Comparison of ENCODE assay signal across 19 cellular contexts in genomic region chrX:13412208-13412600, GRCh38.
"Had no signal": no experiment of that assay in that cellular context is flagged by ENCODE, and none has a peak within 500 bp of the region (broad histone marks: within the 10 kb centered on the region; RNA-seq: fewer than 3 reads in every experiment).

No MANE protein-coding gene starts in this region.

- DNase-seq: activated CD4-positive, alpha-beta memory T cell treated with anti-CD3 and anti-CD28 coated beads for 36 hours; activated CD4-positive, alpha-beta T cell treated with anti-CD3 and anti-CD28 coated beads for 48 hours; activated effector memory CD4-positive, alpha-beta T cell treated with anti-CD3 and anti-CD28 coated beads, Interleukin-2, amount 50 U/mL, for 16 hours; activated naive CD4-positive, alpha-beta T cell treated with anti-CD3 and anti-CD28 coated beads, Interleukin-2, amount 50 U/mL, for 16 hours; activated naive CD8-positive, alpha-beta T cell treated with anti-CD3 and anti-CD28 coated beads, Interleukin-2, amount 50 U/mL, for 24 hours; activated T-cell treated with anti-CD3 and anti-CD28 coated beads, Interleukin-2, amount 50 U/mL, for 48 hours; body of pancreas; effector CD4-positive, alpha-beta T cell; erythroblast; foreskin fibroblast; pancreas; psoas muscle; spleen; stimulated activated CD4-positive, alpha-beta T cell treated with anti-CD3 and anti-CD28 coated beads, Interleukin-4, amount 100 ng/mL, for 24 hours; stimulated activated naive CD8-positive, alpha-beta T cell treated with anti-CD3 and anti-CD28 coated beads, Interleukin-15, Interleukin-2, amounts not matched to agents 100 U/mL and 50 U/mL, for 24 hours; T1000; upper lobe of left lung had no signal

- H3K27ac ChIP-seq: body of pancreas, cardiac muscle cell, pancreas, psoas muscle, right atrium auricular region, spleen, upper lobe of left lung had no signal

- ATAC-seq: activated naive CD8-positive, alpha-beta T cell treated with anti-CD3 and anti-CD28 coated beads, Interleukin-2, amount 50 U/mL, for 24 hours; body of pancreas; pancreas; psoas muscle; stimulated activated naive CD8-positive, alpha-beta T cell treated with anti-CD3 and anti-CD28 coated beads, Interleukin-15, Interleukin-2, amounts not matched to agents 100 U/mL and 50 U/mL, for 24 hours had no signal

- H3K4me3 ChIP-seq: body of pancreas, cardiac muscle cell, pancreas, psoas muscle, right atrium auricular region, spleen, upper lobe of left lung had no signal

- H3K27me3 ChIP-seq: body of pancreas, cardiac muscle cell, right atrium auricular region, upper lobe of left lung had no signal

- H3K4me1 ChIP-seq: body of pancreas, pancreas, psoas muscle, right atrium auricular region, spleen, upper lobe of left lung had no signal

- H3K9me3 ChIP-seq: body of pancreas, pancreas, psoas muscle, upper lobe of left lung had no signal

- H3K36me3 ChIP-seq: cardiac muscle cell, pancreas, right atrium auricular region, spleen, upper lobe of left lung had no signal
